10 cellular contexts compared by ENCODE assay signal in genomic region chr7:37433166-37433565, GRCh38. TPM values are rescaled to one million over a fixed set of nuclear protein-coding genes. Genes with fewer than 3 reads are reported as not detected.
A peak's percentile ranks its signal among the peaks of the same experiment; 100 is the strongest.
DNase-seq lines count a peak whose midpoint lies in the region; ATAC-seq and TF ChIP-seq lines count a peak whose summit lies in the region.
"Had no signal": no experiment of that assay in that cellular context is flagged by ENCODE, and none has a peak within 500 bp of the region (broad histone marks: within the 10 kb centered on the region; RNA-seq: fewer than 3 reads in every experiment).

No MANE protein-coding gene starts in this region.

- no peaks in the 10 kb centered on the region for H3K79me2 ChIP-seq in MM.1S (ENCODE audit: low read length)

- H2AFZ ChIP-seq in MM.1S (ENCODE audit: low read length): no peak overlapping the region

- H4K20me1 ChIP-seq in MM.1S (ENCODE audit: insufficient read depth, low read length): no peaks in the 10 kb centered on the region

- H3K27me3 ChIP-seq in MM.1S (replicated peaks; ENCODE audit: insufficient read depth, low read length): no peaks in the 10 kb centered on the region
- H3K27me3 ChIP-seq in dorsolateral prefrontal cortex: peaks cover 0 to 12% (median 0%) of the 10 kb centered on the region in 45 donors
- no peaks in the 10 kb centered on the region for H3K27me3 ChIP-seq in upper lobe of right lung

- intact Hi-C loops in Right ventricle myocardium inferior (cut with DNase I): no loop called here
- intact Hi-C loops in cardiac septum (cut with DNase I): no loop called here
- intact Hi-C loops in dorsolateral prefrontal cortex (cut with DNase I): no loop called here
- intact Hi-C loops in upper lobe of right lung (cut with DNase I): no loop called here

- TF ChIP-seq CTCF in MM.1S (IDR thresholded peaks at IDR 0.05; ENCODE audit: low read length) (0 out of 2 replicates have a peak, but pooled peaks have one; percentile 3), dorsolateral prefrontal cortex (IDR thresholded peaks at IDR 0.05 in 54 of 56, conservative IDR thresholded peaks at IDR 0.05 in 2 of 56; ENCODE audit: low read depth in 1 of 56, partially characterized antibody in 56 of 56) (peak in 16 of 56 donors; percentile 9 to 38 (median 29)), upper lobe of right lung (IDR thresholded peaks at IDR 0.05) (peak; percentile 23)

- H3F3A ChIP-seq in MM.1S (ENCODE audit: insufficient read depth, low read length): no peaks in the 10 kb centered on the region

- H3K4me1 ChIP-seq in MM.1S (ENCODE audit: low read length): no peaks in the 10 kb centered on the region
- H3K4me1 ChIP-seq in upper lobe of right lung: peaks cover 27% of the 10 kb centered on the region

- H3K27ac ChIP-seq in MM.1S (ENCODE audit: low read length) (no peak overlapping the region), dorsolateral prefrontal cortex (peak overlapping the region in 34 of 59 donors; percentile 0 to 79 (median 44)), upper lobe of right lung (no peak overlapping the region)

- no peak overlapping the region for H3K9ac ChIP-seq in MM.1S (ENCODE audit: low read length)

- H3K9me2 ChIP-seq in MM.1S (replicated peaks; ENCODE audit: insufficient read depth, low read length): no peaks in the 10 kb centered on the region

- H3K36me3 ChIP-seq in MM.1S (replicated peaks; ENCODE audit: insufficient read depth, low read length): no peaks in the 10 kb centered on the region
- H3K36me3 ChIP-seq in upper lobe of right lung: no peaks in the 10 kb centered on the region

- no peak overlapping the region for H3K4me2 ChIP-seq in MM.1S (ENCODE audit: low read depth, low read length)

- ATAC-seq in Right ventricle myocardium inferior (peak; percentile 19), upper lobe of right lung (peak; percentile 29), HG02798 (IDR thresholded peaks at IDR 0.05; ENCODE audit: poor library complexity, unreplicated experiment) (no peak), GM18873 (IDR thresholded peaks at IDR 0.05; ENCODE audit: low FRiP score, unreplicated experiment) (no peak)

- H3K4me3 ChIP-seq in MM.1S (ENCODE audit: low read length): no peak overlapping the region
- no peak overlapping the region for H3K4me3 ChIP-seq in dorsolateral prefrontal cortex
- no peak overlapping the region for H3K4me3 ChIP-seq in upper lobe of right lung

- no peak for DNase-seq in Right ventricle myocardium inferior (ENCODE audit: missing footprints)
- no peak for DNase-seq in cardiac septum (ENCODE audit: low spot score)
- no peak for DNase-seq in MM.1S
- DNase-seq in dorsolateral prefrontal cortex: no peak
- no peak for DNase-seq in upper lobe of right lung
- DNase-seq in epidermal melanocyte (ENCODE audit: insufficient read length, low spot score): no peak
- DNase-seq: naive B cell, SIG-M5 had no signal

- H3K9me3 ChIP-seq in MM.1S (replicated peaks; ENCODE audit: insufficient read depth, low read length) (no peaks in the 10 kb centered on the region), upper lobe of right lung (no peaks in the 10 kb centered on the region)

RNA-seq across cellular contexts. Expression of gene ELMO1, which starts 15.5 kb away (rescaled TPM):
- 13.8 TPM for total RNA-seq in Right ventricle myocardium inferior
- total RNA-seq in cardiac septum: 11.4 TPM
- total RNA-seq in dorsolateral prefrontal cortex: 100 to 1,000 TPM in 119 of 120 experiments, 10 to 100 TPM in 1; 96.6 to 391 (median 224) TPM
- 53.8 TPM for total RNA-seq in upper lobe of right lung

Comparison
In these comparisons a context has a peak if more than half of its experiments do, and no peak if none do; other contexts are left out.
1. ATAC-seq: peak in Right ventricle myocardium inferior (single experiment) and upper lobe of right lung (single experiment); none in HG02798 (single experiment) and GM18873 (single experiment).
2. H3K27ac ChIP-seq: peak in dorsolateral prefrontal cortex (34 of 59); none in MM.1S (single experiment) and upper lobe of right lung (single experiment).